In the genomic region with DNA sequence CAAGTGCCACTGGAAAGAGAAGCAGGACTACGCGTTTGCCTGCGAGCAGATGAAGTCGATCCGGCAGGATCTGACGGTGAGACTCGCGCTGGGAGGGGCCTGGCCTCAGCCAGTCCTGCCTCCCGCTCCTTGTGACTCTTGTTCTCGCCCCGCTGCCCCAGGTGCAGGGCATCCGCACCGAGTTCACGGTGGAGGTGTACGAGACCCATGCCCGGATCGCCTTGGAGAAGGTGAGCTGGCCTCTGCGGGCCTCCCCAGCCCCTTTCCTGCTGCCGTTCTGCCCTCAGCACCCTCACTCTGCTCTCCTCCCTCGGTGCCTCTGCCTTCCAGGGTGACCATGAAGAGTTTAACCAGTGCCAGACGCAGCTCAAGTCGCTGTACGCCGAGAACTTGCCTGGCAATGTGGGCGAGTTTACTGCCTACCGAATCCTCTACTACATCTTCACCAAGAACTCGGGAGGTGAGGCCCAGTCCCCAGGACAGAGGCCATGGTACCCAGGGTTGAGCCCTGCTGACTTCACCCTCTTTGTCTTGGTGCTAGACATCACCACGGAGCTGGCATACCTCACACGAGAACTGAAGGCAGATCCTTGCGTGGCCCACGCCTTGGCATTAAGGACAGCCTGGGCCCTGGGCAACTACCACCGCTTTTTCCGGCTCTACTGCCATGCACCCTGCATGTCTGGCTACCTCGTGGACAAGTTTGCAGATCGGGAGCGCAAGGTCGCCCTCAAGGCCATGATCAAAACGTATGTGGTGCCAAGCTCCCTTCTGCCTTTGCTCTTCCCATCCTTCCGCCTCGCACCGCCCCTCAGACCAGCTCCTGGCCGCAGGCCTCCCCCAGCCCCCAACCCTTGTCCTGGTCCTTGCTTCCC, we compare ENCODE assay signal across 29 cellular contexts. TPM values are rescaled to one million over a fixed set of nuclear protein-coding genes. Genes with fewer than 3 reads are reported as not detected.
A peak's percentile ranks its signal among the peaks of the same experiment; 100 is the strongest.
DNase-seq lines count a peak whose midpoint lies in the region; ATAC-seq, FAIRE-seq and TF ChIP-seq lines count a peak whose summit lies in the region.
"Had no signal": no experiment of that assay in that cellular context is flagged by ENCODE, and none has a peak within 500 bp of the region (broad histone marks: within the 10 kb centered on the region; RNA-seq: fewer than 3 reads in every experiment).

No MANE protein-coding gene starts in this region.

- peaks cover 91% of the 10 kb centered on the region for H3K36me3 Mint-ChIP-seq in MCF 10A (ENCODE audit: insufficient read depth, unreplicated experiment)
- H3K36me3 Mint-ChIP-seq in stimulated activated naive B cell treated with anti-CD40 and anti-IgM and Interleukin-4, amounts not matched to agents 10 μg/mL and 1 μg/mL and 100 μg/mL, for 72 hours: peaks cover 45 to 72% of the 10 kb centered on the region in 2 donors

- FAIRE-seq in H1 (lab: Jason Lieb, UNC): no peak
- FAIRE-seq: colon, GM12878, GM19239 had no signal

- 96% methylated on average over 32 of the region's 42 CpGs; no CpG with 5 or more reads in 1 of the 2 experiments for WGBS in H1 (ENCODE audit: extremely low coverage in 1 of 2, insufficient coverage in 1 of 2, insufficient read length in 1 of 2, insufficient replicate concordance in 2 of 2, low coverage in 1 of 2, low lambda C conversion rate in 2 of 2, missing lambda C conversion rate in 1 of 2), 2 experiments

- BruUV-seq in MCF 10A (replicated peaks; lab: Mats Ljungman, UMichigan): TSS peak; percentile 1

- H2AK5ac ChIP-seq in H1 (ENCODE audit: low read depth, low read length): no peak overlapping the region

- H2BK12ac ChIP-seq in H1 (ENCODE audit: low read depth, low read length): no peak overlapping the region

- no peaks in the 10 kb centered on the region; the same call in 1 of the 2 replicates for H3K23me2 ChIP-seq in H1 (ENCODE audit: low read depth, low read length)

- H4K91ac ChIP-seq in H1 (replicated peaks; ENCODE audit: insufficient read length, low read length): no peak overlapping the region

- TF ChIP-seq EP300 in H1 (IDR thresholded peaks at IDR 0.05; ENCODE audit: borderline replicate concordance in 1 of 2, low read depth in 2 of 2, low read length in 2 of 2): no peak

- peaks cover 13 to 51% of the 10 kb centered on the region in 2 experiments for H4K20me1 ChIP-seq in H1 (replicated peaks in 1 of 2; ENCODE audit: control insufficient read depth in 1 of 2, insufficient read depth in 2 of 2, low read length in 2 of 2)

- no peak for TF ChIP-seq RAD21 in H1 (IDR thresholded peaks at IDR 0.05 in 1 of 2, conservative IDR thresholded peaks at IDR 0.05 in 1 of 2; ENCODE audit: low read depth in 2 of 2, low read length in 2 of 2)

- no peak overlapping the region for H4K8ac ChIP-seq in H1 (ENCODE audit: extremely low read depth, insufficient read depth, low read length)

- peaks cover 52% of the 10 kb centered on the region for H3K36me3 ChIP-seq in breast epithelium
- H3K36me3 ChIP-seq in H1 (ENCODE audit: control insufficient read depth in 2 of 4, insufficient read depth in 4 of 4, low read length in 3 of 4): peaks cover 42 to 71% (median 62%) of the 10 kb centered on the region in 4 experiments

- H3K27me3 ChIP-seq in breast epithelium (no peaks in the 10 kb centered on the region), H1 (replicated peaks in 1 of 4; ENCODE audit: control insufficient read depth in 3 of 4, extremely low read depth in 1 of 4, insufficient read depth in 3 of 4, low read length in 3 of 4) (no peaks in the 10 kb centered on the region)
- H3K27me3 ChIP-seq: heart left ventricle, suprapubic skin had no signal

- DNase-seq in MCF 10A (ENCODE audit: unreplicated experiment) (no peak), breast epithelium (ENCODE audit: low spot score in 2 of 2) (no peak), RWPE1 (ENCODE audit: low spot score) (no peak), H1 (ENCODE audit: low read depth in 1 of 2, low spot score in 2 of 2) (no peak)
- no peak for DNase-seq in stimulated activated naive B cell treated with anti-CD40 and anti-IgM and Interleukin-4, amounts not matched to agents 10 μg/mL and 1 μg/mL and 100 μg/mL, for 72 hours
- DNase-seq: activated CD4-positive, alpha-beta T cell treated with anti-CD3 and anti-CD28 coated beads, Interleukin-2, amount 50 U/mL, for 1 hour; endodermal cell; GM23248; heart left ventricle; KG1; left ventricle myocardium inferior; NCI-H187 treated with DMSO at 0.1 percent for 48 hours; NCI-H345; NCI-H82; OCI-M1; retina; SHP77 treated with DMSO at 0.1 percent for 48 hours; stimulated activated CD4-positive, alpha-beta T cell treated with anti-CD3 and anti-CD28 coated beads, Interleukin-12 subunit alpha, Interleukin-12 subunit beta, amount 100 ng/mL, for 4 hours; T-helper 1 cell had no signal

- H2BK120ac ChIP-seq in H1 (replicated peaks; ENCODE audit: low read depth, low read length): no peak overlapping the region

- H3K4me2 ChIP-seq in H1 (ENCODE audit: insufficient read depth in 1 of 2, low read depth in 2 of 2, low read length in 2 of 2): no peak overlapping the region

- H3K4me1 ChIP-seq in breast epithelium: peaks cover 0 to 7% of the 10 kb centered on the region in 2 donors
- peaks cover 0 to 8% (median 5%) of the 10 kb centered on the region in 4 experiments; a peak in 5 of 7 replicates for H3K4me1 ChIP-seq in H1 (replicated peaks in 1 of 4; ENCODE audit: control insufficient read depth in 3 of 4, insufficient read depth in 4 of 4, low read length in 3 of 4)

- H3K27me3 Mint-ChIP-seq in MCF 10A (ENCODE audit: insufficient read depth, unreplicated experiment): no peaks in the 10 kb centered on the region
- H3K27me3 Mint-ChIP-seq in stimulated activated naive B cell treated with anti-CD40 and anti-IgM and Interleukin-4, amounts not matched to agents 10 μg/mL and 1 μg/mL and 100 μg/mL, for 72 hours: no peaks in the 10 kb centered on the region
- H3K27me3 Mint-ChIP-seq: activated naive CD4-positive, alpha-beta T cell treated with anti-CD3 and anti-CD28 coated beads, Interleukin-2, amount 50 U/mL, for 24 hours had no signal

- H2BK5ac ChIP-seq in H1 (ENCODE audit: low read depth, low read length): no peak overlapping the region

- no peak overlapping the region for H3K18ac ChIP-seq in H1 (ENCODE audit: extremely low read depth, low read length)

- TF ChIP-seq CTCF in MCF 10A (IDR thresholded peaks at IDR 0.05; ENCODE audit: unreplicated experiment) (no peak), breast epithelium (IDR thresholded peaks at IDR 0.05) (no peak), RWPE1 (conservative IDR thresholded peaks at IDR 0.05; ENCODE audit: low read depth) (no peak), H1 (IDR thresholded peaks at IDR 0.05; ENCODE audit: control extremely low read depth in 1 of 3, insufficient read depth in 1 of 3, low read depth in 1 of 3, low read length in 3 of 3) (no peak)

- H3K4me3 ChIP-seq in breast epithelium (no peak overlapping the region), H1 (ENCODE audit: extremely low read depth in 1 of 4, insufficient read depth in 2 of 4, low read depth in 3 of 4, low read length in 4 of 4) (no peak overlapping the region)
- H3K4me3 ChIP-seq: GM12878, GM23248, heart left ventricle, left ventricle myocardium inferior, suprapubic skin had no signal

- H3K4me3 Mint-ChIP-seq in MCF 10A (ENCODE audit: unreplicated experiment): no peak overlapping the region
- H3K4me3 Mint-ChIP-seq in stimulated activated naive B cell treated with anti-CD40 and anti-IgM and Interleukin-4, amounts not matched to agents 10 μg/mL and 1 μg/mL and 100 μg/mL, for 72 hours: peak overlapping the region in 1 of 2 donors; percentile 17
- H3K4me3 Mint-ChIP-seq: activated naive CD4-positive, alpha-beta T cell treated with anti-CD3 and anti-CD28 coated beads, Interleukin-2, amount 50 U/mL, for 24 hours; endodermal cell had no signal

- no peak overlapping the region for H3K14ac ChIP-seq in H1 (ENCODE audit: insufficient read length)

- H4K5ac ChIP-seq in H1 (ENCODE audit: insufficient read length, low read depth, low read length): no peak overlapping the region

- CTCF ChIA-PET in MCF 10A (lab: Yijun Ruan, JAX) (no interaction called here), RWPE1 (lab: Yijun Ruan, JAX) (no interaction called here), H1 (lab: Charles Lee; ENCODE audit: partially characterized antibody) (interaction anchor here (0.5 kb wide), 1 partner anchor 19 kb away, joined by 5 read pairs; no protein-coding TSS in a partner anchor)

- no peak overlapping the region for H2BK15ac ChIP-seq in H1 (ENCODE audit: low read length)

- peaks cover 0 to 12% of the 10 kb centered on the region in 2 experiments; a peak in 1 of 4 replicates for H3K79me2 ChIP-seq in H1 (ENCODE audit: control insufficient read depth in 1 of 2, insufficient read depth in 2 of 2, low read length in 2 of 2)

- no peak overlapping the region for H3K23ac ChIP-seq in H1 (ENCODE audit: insufficient read length)

- H3K9me3 ChIP-seq in breast epithelium (no peaks in the 10 kb centered on the region), H1 (ENCODE audit: insufficient read depth in 2 of 2, low read depth in 1 of 2, low read length in 1 of 2) (no peaks in the 10 kb centered on the region)
- H3K9me3 ChIP-seq: heart left ventricle, left ventricle myocardium inferior, neutrophil, suprapubic skin had no signal

- peaks cover 20% of the 10 kb centered on the region for H3K79me1 ChIP-seq in H1 (ENCODE audit: low read depth, low read length)

- TF ChIP-seq POLR2A in breast epithelium (IDR thresholded peaks at IDR 0.05) (no peak), H1 (IDR thresholded peaks at IDR 0.05; ENCODE audit: control extremely low read depth in 1 of 2, low read depth in 2 of 2, low read length in 2 of 2) (no peak)

- no peak overlapping the region for H3K56ac ChIP-seq in H1 (replicated peaks; ENCODE audit: insufficient read length, low read depth, low read length)

- H3K4me1 Mint-ChIP-seq in MCF 10A (ENCODE audit: insufficient read depth, unreplicated experiment): peaks cover 20% of the 10 kb centered on the region
- peaks cover 34 to 61% of the 10 kb centered on the region in 2 donors for H3K4me1 Mint-ChIP-seq in stimulated activated naive B cell treated with anti-CD40 and anti-IgM and Interleukin-4, amounts not matched to agents 10 μg/mL and 1 μg/mL and 100 μg/mL, for 72 hours
- H3K4me1 Mint-ChIP-seq: endodermal cell had no signal

- H3K9ac ChIP-seq in H1 (replicated peaks in 1 of 4; ENCODE audit: extremely low read depth in 1 of 4, low read depth in 3 of 4, low read length in 3 of 4): no peak overlapping the region
- H3K9ac ChIP-seq: GM23248 had no signal

- H3K9me3 Mint-ChIP-seq in MCF 10A (ENCODE audit: unreplicated experiment): no peaks in the 10 kb centered on the region
- H3K9me3 Mint-ChIP-seq in stimulated activated naive B cell treated with anti-CD40 and anti-IgM and Interleukin-4, amounts not matched to agents 10 μg/mL and 1 μg/mL and 100 μg/mL, for 72 hours: no peaks in the 10 kb centered on the region
- H3K9me3 Mint-ChIP-seq: activated naive CD4-positive, alpha-beta T cell treated with anti-CD3 and anti-CD28 coated beads, Interleukin-2, amount 50 U/mL, for 24 hours; endodermal cell had no signal

- no peak overlapping the region for H3K27ac ChIP-seq in breast epithelium
- H3K27ac ChIP-seq in RWPE1: peak overlapping the region; percentile 33
- no peak overlapping the region for H3K27ac ChIP-seq in H1 (ENCODE audit: low read depth, low read length)
- H3K27ac ChIP-seq: GM23248, heart left ventricle, left ventricle myocardium inferior, neutrophil, suprapubic skin had no signal

- no peak overlapping the region for H3K27ac Mint-ChIP-seq in MCF 10A (ENCODE audit: low read depth, unreplicated experiment)
- H3K27ac Mint-ChIP-seq in stimulated activated naive B cell treated with anti-CD40 and anti-IgM and Interleukin-4, amounts not matched to agents 10 μg/mL and 1 μg/mL and 100 μg/mL, for 72 hours: peak overlapping the region; percentile 10
- H3K27ac Mint-ChIP-seq: endodermal cell had no signal

- no peak for ATAC-seq in stimulated activated naive B cell treated with anti-CD40 and anti-IgM and Interleukin-4, amounts not matched to agents 10 μg/mL and 1 μg/mL and 100 μg/mL, for 72 hours (replicated peaks)
- ATAC-seq in HG02870 (IDR thresholded peaks at IDR 0.05; ENCODE audit: unreplicated experiment): no peak
- no peak for ATAC-seq in HG02588 (IDR thresholded peaks at IDR 0.05; ENCODE audit: unreplicated experiment)
- no peak for ATAC-seq in HG02970 (IDR thresholded peaks at IDR 0.05; ENCODE audit: low FRiP score, unreplicated experiment)
- ATAC-seq: GM12878, heart left ventricle had no signal

- POLR2A ChIA-PET in MCF 10A (lab: Yijun Ruan, JAX): interaction anchor here (6.8 kb wide), 1 partner anchor 9 kb away, joined by 157 read pairs; the partner anchor contains the start of gene LENG8
- POLR2A ChIA-PET in RWPE1 (lab: Yijun Ruan, JAX; ENCODE audit: low non-redundant PET): no interaction called here
- POLR2A ChIA-PET in H1 (lab: Charles Lee; ENCODE audit: partially characterized antibody): interaction anchor here (1.0 to 6.7 kb wide), 8 partner anchors 8 to 622 kb away, joined by 3 to 129 read pairs (median 4); partner anchors contain the start of genes CDC42EP5 and LENG8

- H3K4ac ChIP-seq in H1 (replicated peaks; ENCODE audit: insufficient read length, low read depth, low read length): no peak overlapping the region

- H2AFZ ChIP-seq in H1 (ENCODE audit: low read length): no peak overlapping the region
- H2AFZ ChIP-seq: GM23248 had no signal

- intact Hi-C loops in MCF 10A (cut with micrococcal nuclease) (no loop called here), breast epithelium (cut with DNase I; ENCODE audit: low total_unique reads) (no loop called here)

- H2BK20ac ChIP-seq in H1 (ENCODE audit: low read length): no peak overlapping the region

RNA-seq across cellular contexts. Expression of gene LENG9, which starts 5.6 kb away (rescaled TPM):
- total RNA-seq in MCF 10A (2022): 6.9 and 9.3 TPM in 2 replicates
- 1 to 10 TPM; 4.5 to 8.2 (median 4.8) TPM for total RNA-seq in breast epithelium
- total RNA-seq in H1 (2021; fragmentation: NEBNext Ultra II Directional; extraction: Animal tissue kit (Norgen Biotek cat#: 25700)): 3.9 and 4.0 TPM in 2 replicates
- 1.6 and 2.6 TPM in 2 replicates for polyA plus RNA-seq in H1 (2011; rRNA removed)
- polyA plus RNA-seq in H1 (2011; cell fraction: cytosol; rRNA removed): 2.5 TPM
- 2.5 TPM for polyA plus RNA-seq in H1 (2011; cell fraction: nucleus; rRNA removed)
- 2.4 to 5.0 TPM (median 3.8 TPM) in 4 replicates for polyA plus RNA-seq in H1 (2012, experiment 1 of 2)
- 2.3 TPM for polyA plus RNA-seq in H1 (2012, experiment 2 of 2)
- 1.8 TPM for polyA plus RNA-seq in H1 (2013, experiment 1 of 2)
- 1.5 TPM for polyA plus RNA-seq in H1 (2013, experiment 2 of 2)
- polyA minus RNA-seq in H1 (2011; rRNA and poly(A)+ RNA removed): 1.3 and 1.7 TPM in 2 replicates
- 3.4 TPM for polyA minus RNA-seq in H1 (2011; cell fraction: cytosol; rRNA and poly(A)+ RNA removed)
- polyA minus RNA-seq in H1 (2011; cell fraction: nucleus; rRNA and poly(A)+ RNA removed): 7.7 TPM

RNA-seq across cellular contexts. Expression of gene LENG8, which starts 9.0 kb away (rescaled TPM):
- total RNA-seq in MCF 10A (2022) (238 and 249 TPM in 2 replicates), breast epithelium (100 to 1,000 TPM in 2 of 3 donors, 10 to 100 TPM in 1; 82.9 to 204 (median 148) TPM)
- total RNA-seq in H1 (2021; fragmentation: NEBNext Ultra II Directional; extraction: Animal tissue kit (Norgen Biotek cat#: 25700)): 108 TPM in 2 replicates
- 62.2 and 113 TPM in 2 replicates for polyA plus RNA-seq in H1 (2011; rRNA removed)
- 82.3 TPM for polyA plus RNA-seq in H1 (2011; cell fraction: cytosol; rRNA removed)
- polyA plus RNA-seq in H1 (2011; cell fraction: nucleus; rRNA removed): 580 TPM
- polyA plus RNA-seq in H1 (2012, experiment 1 of 2): 100 to 168 TPM (median 138 TPM) in 4 replicates
- polyA plus RNA-seq in H1 (2012, experiment 2 of 2): 126 TPM
- polyA plus RNA-seq in H1 (2013, experiment 1 of 2): 120 TPM
- polyA plus RNA-seq in H1 (2013, experiment 2 of 2): 103 TPM
- polyA minus RNA-seq in H1 (2011; rRNA and poly(A)+ RNA removed): 58.2 and 88.9 TPM in 2 replicates
- 42.4 TPM for polyA minus RNA-seq in H1 (2011; cell fraction: cytosol; rRNA and poly(A)+ RNA removed)
- polyA minus RNA-seq in H1 (2011; cell fraction: nucleus; rRNA and poly(A)+ RNA removed): 91.6 TPM

RNA-seq across cellular contexts. Expression of gene CDC42EP5, which starts 15.1 kb away (rescaled TPM):
- 3.0 TPM in 2 replicates for total RNA-seq in MCF 10A (2022)
- total RNA-seq in breast epithelium: 10 to 100 TPM in 2 of 3 donors, 1 to 10 TPM in 1; 8.8 to 40.6 (median 17.4) TPM
- total RNA-seq in H1 (2021; fragmentation: NEBNext Ultra II Directional; extraction: Animal tissue kit (Norgen Biotek cat#: 25700)): 2.1 and 4.8 TPM in 2 replicates
- 1.8 and 4.2 TPM in 2 replicates for polyA plus RNA-seq in H1 (2011; rRNA removed)
- polyA plus RNA-seq in H1 (2011; cell fraction: cytosol; rRNA removed): 3.5 TPM
- polyA plus RNA-seq in H1 (2011; cell fraction: nucleus; rRNA removed): 2.8 TPM
- polyA plus RNA-seq in H1 (2012, experiment 1 of 2): 1.8 to 4.6 TPM (median 2.9 TPM) in 4 replicates
- polyA plus RNA-seq in H1 (2012, experiment 2 of 2): 6.6 TPM
- polyA plus RNA-seq in H1 (2013, experiment 1 of 2): 5.2 TPM
- polyA plus RNA-seq in H1 (2013, experiment 2 of 2): 6.3 TPM
- polyA minus RNA-seq in H1 (2011; rRNA and poly(A)+ RNA removed): 0.22 TPM in 1 of 2 replicates, not detected in the other
- polyA minus RNA-seq in H1 (2011; cell fraction: cytosol; rRNA and poly(A)+ RNA removed): 4.1 TPM
- 1.8 TPM for polyA minus RNA-seq in H1 (2011; cell fraction: nucleus; rRNA and poly(A)+ RNA removed)

RNA-seq across cellular contexts. Expression of gene TTYH1, which starts 42.7 kb away (rescaled TPM):
- total RNA-seq in MCF 10A (2022) (not detected in 2 replicates), breast epithelium (1 to 10 TPM in 2 of 3 donors, under 1 TPM in 1; 0.48 to 4.6 (median 4.0) TPM)
- total RNA-seq in H1 (2021; fragmentation: NEBNext Ultra II Directional; extraction: Animal tissue kit (Norgen Biotek cat#: 25700)): 24.3 and 26.7 TPM in 2 replicates
- polyA plus RNA-seq in H1 (2011; rRNA removed): 46.5 and 92.1 TPM in 2 replicates
- 41.6 TPM for polyA plus RNA-seq in H1 (2011; cell fraction: cytosol; rRNA removed)
- 72.1 TPM for polyA plus RNA-seq in H1 (2011; cell fraction: nucleus; rRNA removed)
- 14.7 to 48.5 TPM (median 38.0 TPM) in 4 replicates for polyA plus RNA-seq in H1 (2012, experiment 1 of 2)
- polyA plus RNA-seq in H1 (2012, experiment 2 of 2): 32.8 TPM
- 51.0 TPM for polyA plus RNA-seq in H1 (2013, experiment 1 of 2)
- 53.6 TPM for polyA plus RNA-seq in H1 (2013, experiment 2 of 2)
- 16.3 and 25.9 TPM in 2 replicates for polyA minus RNA-seq in H1 (2011; rRNA and poly(A)+ RNA removed)
- 27.7 TPM for polyA minus RNA-seq in H1 (2011; cell fraction: cytosol; rRNA and poly(A)+ RNA removed)
- polyA minus RNA-seq in H1 (2011; cell fraction: nucleus; rRNA and poly(A)+ RNA removed): 16.1 TPM
- total RNA-seq: GM23248 had no signal
- polyA plus RNA-seq: AG04450 had no signal

RNA-seq across cellular contexts. Expression of gene LAIR2, which starts 44.6 kb away (rescaled TPM):
- total RNA-seq in MCF 10A (2022) (not detected in 2 replicates), breast epithelium (not detected)
- total RNA-seq in H1 (2021; fragmentation: NEBNext Ultra II Directional; extraction: Animal tissue kit (Norgen Biotek cat#: 25700)): not detected in 2 replicates
- not detected in 2 replicates for polyA plus RNA-seq in H1 (2011; rRNA removed)
- polyA plus RNA-seq in H1 (2011; cell fraction: cytosol; rRNA removed): not detected
- polyA plus RNA-seq in H1 (2011; cell fraction: nucleus; rRNA removed): not detected
- polyA plus RNA-seq in H1 (2012, experiment 1 of 2): not detected in 4 replicates
- not detected for polyA plus RNA-seq in H1 (2012, experiment 2 of 2)
- polyA plus RNA-seq in H1 (2013, experiment 1 of 2): not detected
- polyA plus RNA-seq in H1 (2013, experiment 2 of 2): not detected
- not detected in 2 replicates for polyA minus RNA-seq in H1 (2011; rRNA and poly(A)+ RNA removed)
- not detected for polyA minus RNA-seq in H1 (2011; cell fraction: cytosol; rRNA and poly(A)+ RNA removed)
- polyA minus RNA-seq in H1 (2011; cell fraction: nucleus; rRNA and poly(A)+ RNA removed): not detected
- total RNA-seq: endodermal cell, GM12878, GM23248, left ventricle myocardium inferior, suprapubic skin had no signal
- polyA plus RNA-seq: AG04450, GM12878, GM23248, heart left ventricle had no signal
